ENCODE assay signal across 1 cellular context in genomic region chr6:110180228-110181008, GRCh38.
A peak's percentile ranks its signal among the peaks of the same experiment; 100 is the strongest.
TF ChIP-seq lines count a peak whose summit lies in the region.

Gene CDC40 (plus strand): TSS chr6:110180427. CDS start chr6:110180445, 18 bp downstream.

TF ChIP-seq in GM12878, 131 proteins besides CTCF, POLR2A, EP300 and RAD21 (continued from another document and continues in another):
- TF ChIP-seq ZBTB40 (IDR thresholded peaks at IDR 0.05; ENCODE audit: borderline replicate concordance) (peak; percentile 80), CEBPZ (IDR thresholded peaks at IDR 0.05; ENCODE audit: low read depth, low read length) (no peak), BACH1 (IDR thresholded peaks at IDR 0.05; ENCODE audit: borderline replicate concordance) (peak; percentile 77), REST (IDR thresholded peaks at IDR 0.05; ENCODE audit: low read depth, low read length) (no peak), CBX5 (IDR thresholded peaks at IDR 0.05; ENCODE audit: low read depth) (no peak), IRF5 (IDR thresholded peaks at IDR 0.05; ENCODE audit: borderline replicate concordance) (no peak), ATF2 (IDR thresholded peaks at IDR 0.05; ENCODE audit: low read length) (no peak), ASH2L (IDR thresholded peaks at IDR 0.05; ENCODE audit: borderline replicate concordance, low read depth) (0 out of 2 replicates have a peak, but pooled peaks have one; percentile 68), YY1 (IDR thresholded peaks at IDR 0.05; ENCODE audit: low read depth, low read length) (peak; percentile 79), BCLAF1 (IDR thresholded peaks at IDR 0.05) (no peak), SUZ12 (IDR thresholded peaks at IDR 0.05; ENCODE audit: unreplicated experiment) (no peak), RCOR1 (conservative IDR thresholded peaks at IDR 0.05; ENCODE audit: low read depth, low read length) (no peak), ZNF207 (IDR thresholded peaks at IDR 0.05; ENCODE audit: borderline replicate concordance) (peak; percentile 86), RELA (IDR thresholded peaks at IDR 0.05; ENCODE audit: borderline replicate concordance, partially characterized antibody) (no peak), FOXM1 (IDR thresholded peaks at IDR 0.05; ENCODE audit: low read depth, low read length) (no peak), EZH2 (IDR thresholded peaks at IDR 0.05; ENCODE audit: borderline replicate concordance, control insufficient read depth, low read depth, low read length) (no peak), NR2C1 (IDR thresholded peaks at IDR 0.05) (peak; percentile 45), NFYA (IDR thresholded peaks at IDR 0.05; ENCODE audit: borderline replicate concordance, low read depth, low read length) (no peak), TAF1 (IDR thresholded peaks at IDR 0.05; ENCODE audit: borderline replicate concordance, low read depth, low read length) (peak; percentile 63; the same call in 1 of the 2 replicates), SIX5 (IDR thresholded peaks at IDR 0.05; ENCODE audit: low read depth, low read length, severe bottlenecking) (no peak), NKRF (conservative IDR thresholded peaks at IDR 0.05) (peak; percentile 80; the same call in 1 of the 2 replicates), SREBF1 (IDR thresholded peaks at IDR 0.05; ENCODE audit: low read length) (no peak), FOS (IDR thresholded peaks at IDR 0.05; ENCODE audit: borderline replicate concordance, extremely low read depth, insufficient read length) (no peak), RBBP5 (conservative IDR thresholded peaks at IDR 0.05) (no peak), BCL11A (IDR thresholded peaks at IDR 0.05; ENCODE audit: low read depth, low read length) (no peak), POU2F2 (IDR thresholded peaks at IDR 0.05; ENCODE audit: borderline replicate concordance, low read depth, low read length) (no peak), PRDM15 (CRISPR knock-in tag; IDR thresholded peaks at IDR 0.05) (no peak), MLLT1 (IDR thresholded peaks at IDR 0.05) (peak; percentile 40), ZNF217 (IDR thresholded peaks at IDR 0.05) (no peak)
